ENCODE assay signal across 1 cellular context in the genomic region with DNA sequence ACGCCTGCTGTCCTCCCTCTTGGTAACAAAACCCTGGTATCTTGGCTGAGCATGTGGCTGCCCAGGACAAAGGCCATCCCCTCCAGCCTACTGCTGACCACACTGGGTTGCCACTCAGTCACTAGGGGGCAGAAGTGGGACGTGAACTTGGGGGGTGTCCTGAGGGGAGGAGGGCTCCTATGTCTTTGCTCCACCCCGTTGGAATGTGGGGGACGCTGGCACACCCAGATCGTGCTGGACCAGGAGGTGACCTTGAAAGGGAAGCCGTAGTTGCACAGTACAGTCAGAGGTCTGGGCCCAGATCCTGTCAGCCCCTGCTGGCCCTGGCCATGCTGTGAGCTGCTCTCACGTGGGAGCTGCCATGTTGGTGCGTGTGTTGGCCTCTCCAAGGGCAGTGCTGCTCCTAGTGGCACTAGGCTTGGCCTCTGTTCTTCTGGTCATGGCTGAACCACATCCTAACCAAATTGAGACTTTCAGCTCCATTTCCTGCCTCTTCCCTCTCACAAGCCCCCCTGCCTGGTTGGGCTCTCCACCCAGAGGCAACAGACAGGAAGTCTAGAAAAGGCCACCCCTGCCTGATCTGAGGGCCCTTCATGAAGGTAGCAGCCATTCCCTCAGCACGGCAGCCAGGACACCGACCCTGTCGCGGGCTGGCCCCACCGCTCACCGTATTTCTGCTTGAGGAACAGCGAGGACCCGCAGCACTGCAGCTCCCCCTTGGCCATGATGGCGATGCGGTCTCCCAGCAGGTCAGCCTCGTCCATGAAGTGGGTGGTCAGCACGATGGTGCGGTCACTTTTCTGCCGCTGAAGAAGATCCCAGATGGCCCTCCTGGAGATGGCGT.
TF ChIP-seq lines count a peak whose summit lies in the region.

No MANE protein-coding gene starts in this region.

TF ChIP-seq in HepG2, 621 proteins besides CTCF, POLR2A, EP300 and RAD21:
- TF ChIP-seq DMAP1 (CRISPR knock-in tag; IDR thresholded peaks at IDR 0.05) (0 out of 2 replicates have a peak, but pooled peaks have one; percentile 36), CENPX (CRISPR knock-in tag; IDR thresholded peaks at IDR 0.05) (no peak), ASH2L (IDR thresholded peaks at IDR 0.05; ENCODE audit: insufficient read length, low read depth, low read length) (no peak), STAG1 (CRISPR knock-in tag; IDR thresholded peaks at IDR 0.05) (peak; percentile 52), MTA1 (CRISPR knock-in tag; IDR thresholded peaks at IDR 0.05; ENCODE audit: borderline replicate concordance) (peak; percentile 35; the same call in 1 of the 2 replicates), ZNF644 (CRISPR knock-in tag; IDR thresholded peaks at IDR 0.05; ENCODE audit: low read depth) (0 out of 2 replicates have a peak, but pooled peaks have one; percentile 52), ESRRA (CRISPR knock-in tag; IDR thresholded peaks at IDR 0.05; ENCODE audit: low read depth) (0 out of 2 replicates have a peak, but pooled peaks have one; percentile 39), ZFY (CRISPR knock-in tag; IDR thresholded peaks at IDR 0.05) (peak; percentile 30; the same call in 1 of the 2 replicates), ZNF724P (CRISPR knock-in tag; IDR thresholded peaks at IDR 0.05; ENCODE audit: borderline replicate concordance) (no peak), SOX6 (IDR thresholded peaks at IDR 0.05) (no peak), SOX6 (CRISPR knock-in tag; IDR thresholded peaks at IDR 0.05) (0 out of 2 replicates have a peak, but pooled peaks have one; percentile 25), KDM5B (CRISPR knock-in tag; IDR thresholded peaks at IDR 0.05; ENCODE audit: borderline replicate concordance) (0 out of 2 replicates have a peak, but pooled peaks have one; percentile 31), SMC3 (IDR thresholded peaks at IDR 0.05; ENCODE audit: low read length) (0 out of 2 replicates have a peak, but pooled peaks have one; percentile 21), ZNF263 (CRISPR knock-in tag; IDR thresholded peaks at IDR 0.05) (0 out of 2 replicates have a peak, but pooled peaks have one; percentile 47), HNF4A (CRISPR knock-in tag; IDR thresholded peaks at IDR 0.05) (0 out of 2 replicates have a peak, but pooled peaks have one; percentile 21), SALL1 (CRISPR knock-in tag; IDR thresholded peaks at IDR 0.05) (peak; percentile 22; the same call in 1 of the 2 replicates), MYC (CRISPR knock-in tag; IDR thresholded peaks at IDR 0.05; ENCODE audit: borderline replicate concordance) (peak; percentile 48; the same call in 1 of the 2 replicates), MAZ (IDR thresholded peaks at IDR 0.05; ENCODE audit: borderline replicate concordance, low read depth, low read length) (0 out of 2 replicates have a peak, but pooled peaks have one; percentile 17), MAZ (CRISPR knock-in tag; IDR thresholded peaks at IDR 0.05; ENCODE audit: low read depth) (no peak; the same call in 1 of the 2 replicates), MXI1 (IDR thresholded peaks at IDR 0.05; ENCODE audit: borderline replicate concordance, low read depth, low read length) (0 out of 3 replicates have a peak, but pooled peaks have one; percentile 21), SAP130 (CRISPR knock-in tag; IDR thresholded peaks at IDR 0.05; ENCODE audit: low read depth) (peak; percentile 43; the same call in 1 of the 2 replicates), TEAD3 (CRISPR knock-in tag; optimal IDR thresholded peaks at IDR 0.05; ENCODE audit: borderline replicate concordance) (peak; percentile 69), SMAD1 (CRISPR knock-in tag; IDR thresholded peaks at IDR 0.05; ENCODE audit: borderline replicate concordance, low read depth) (no peak), ZFX (CRISPR knock-in tag; IDR thresholded peaks at IDR 0.05; ENCODE audit: low read depth) (peak; percentile 52)
- TF ChIP-seq, protein P1, sequence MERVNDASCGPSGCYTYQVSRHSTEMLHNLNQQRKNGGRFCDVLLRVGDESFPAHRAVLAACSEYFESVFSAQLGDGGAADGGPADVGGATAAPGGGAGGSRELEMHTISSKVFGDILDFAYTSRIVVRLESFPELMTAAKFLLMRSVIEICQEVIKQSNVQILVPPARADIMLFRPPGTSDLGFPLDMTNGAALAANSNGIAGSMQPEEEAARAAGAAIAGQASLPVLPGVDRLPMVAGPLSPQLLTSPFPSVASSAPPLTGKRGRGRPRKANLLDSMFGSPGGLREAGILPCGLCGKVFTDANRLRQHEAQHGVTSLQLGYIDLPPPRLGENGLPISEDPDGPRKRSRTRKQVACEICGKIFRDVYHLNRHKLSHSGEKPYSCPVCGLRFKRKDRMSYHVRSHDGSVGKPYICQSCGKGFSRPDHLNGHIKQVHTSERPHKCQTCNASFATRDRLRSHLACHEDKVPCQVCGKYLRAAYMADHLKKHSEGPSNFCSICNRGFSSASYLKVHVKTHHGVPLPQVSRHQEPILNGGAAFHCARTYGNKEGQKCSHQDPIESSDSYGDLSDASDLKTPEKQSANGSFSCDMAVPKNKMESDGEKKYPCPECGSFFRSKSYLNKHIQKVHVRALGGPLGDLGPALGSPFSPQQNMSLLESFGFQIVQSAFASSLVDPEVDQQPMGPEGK (CRISPR knock-in tag; IDR thresholded peaks at IDR 0.05): peak; percentile 64; the same call in 1 of the 2 replicates
- TF ChIP-seq, protein P2, sequence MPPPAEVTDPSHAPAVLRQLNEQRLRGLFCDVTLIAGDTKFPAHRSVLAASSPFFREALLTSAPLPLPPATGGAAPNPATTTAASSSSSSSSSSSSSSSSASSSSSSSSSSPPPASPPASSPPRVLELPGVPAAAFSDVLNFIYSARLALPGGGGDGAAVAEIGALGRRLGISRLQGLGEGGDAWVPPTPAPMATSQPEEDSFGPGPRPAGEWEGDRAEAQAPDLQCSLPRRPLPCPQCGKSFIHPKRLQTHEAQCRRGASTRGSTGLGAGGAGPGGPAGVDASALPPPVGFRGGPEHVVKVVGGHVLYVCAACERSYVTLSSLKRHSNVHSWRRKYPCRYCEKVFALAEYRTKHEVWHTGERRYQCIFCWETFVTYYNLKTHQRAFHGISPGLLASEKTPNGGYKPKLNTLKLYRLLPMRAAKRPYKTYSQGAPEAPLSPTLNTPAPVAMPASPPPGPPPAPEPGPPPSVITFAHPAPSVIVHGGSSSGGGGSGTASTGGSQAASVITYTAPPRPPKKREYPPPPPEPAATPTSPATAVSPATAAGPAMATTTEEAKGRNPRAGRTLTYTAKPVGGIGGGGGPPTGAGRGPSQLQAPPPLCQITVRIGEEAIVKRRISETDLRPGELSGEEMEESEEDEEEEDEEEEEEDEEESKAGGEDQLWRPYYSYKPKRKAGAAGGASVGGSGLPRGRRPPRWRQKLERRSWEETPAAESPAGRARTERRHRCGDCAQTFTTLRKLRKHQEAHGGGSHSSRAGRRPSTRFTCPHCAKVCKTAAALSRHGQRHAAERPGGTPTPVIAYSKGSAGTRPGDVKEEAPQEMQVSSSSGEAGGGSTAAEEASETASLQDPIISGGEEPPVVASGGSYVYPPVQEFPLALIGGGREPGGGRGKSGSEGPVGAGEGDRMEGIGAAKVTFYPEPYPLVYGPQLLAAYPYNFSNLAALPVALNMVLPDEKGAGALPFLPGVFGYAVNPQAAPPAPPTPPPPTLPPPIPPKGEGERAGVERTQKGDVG (CRISPR knock-in tag; IDR thresholded peaks at IDR 0.05; ENCODE audit: borderline replicate concordance): no peak
- TF ChIP-seq, protein P3, sequence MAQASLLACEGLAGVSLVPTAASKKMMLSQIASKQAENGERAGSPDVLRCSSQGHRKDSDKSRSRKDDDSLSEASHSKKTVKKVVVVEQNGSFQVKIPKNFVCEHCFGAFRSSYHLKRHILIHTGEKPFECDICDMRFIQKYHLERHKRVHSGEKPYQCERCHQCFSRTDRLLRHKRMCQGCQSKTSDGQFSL (CRISPR knock-in tag; IDR thresholded peaks at IDR 0.05): peak; percentile 77
- TF ChIP-seq, protein P4, sequence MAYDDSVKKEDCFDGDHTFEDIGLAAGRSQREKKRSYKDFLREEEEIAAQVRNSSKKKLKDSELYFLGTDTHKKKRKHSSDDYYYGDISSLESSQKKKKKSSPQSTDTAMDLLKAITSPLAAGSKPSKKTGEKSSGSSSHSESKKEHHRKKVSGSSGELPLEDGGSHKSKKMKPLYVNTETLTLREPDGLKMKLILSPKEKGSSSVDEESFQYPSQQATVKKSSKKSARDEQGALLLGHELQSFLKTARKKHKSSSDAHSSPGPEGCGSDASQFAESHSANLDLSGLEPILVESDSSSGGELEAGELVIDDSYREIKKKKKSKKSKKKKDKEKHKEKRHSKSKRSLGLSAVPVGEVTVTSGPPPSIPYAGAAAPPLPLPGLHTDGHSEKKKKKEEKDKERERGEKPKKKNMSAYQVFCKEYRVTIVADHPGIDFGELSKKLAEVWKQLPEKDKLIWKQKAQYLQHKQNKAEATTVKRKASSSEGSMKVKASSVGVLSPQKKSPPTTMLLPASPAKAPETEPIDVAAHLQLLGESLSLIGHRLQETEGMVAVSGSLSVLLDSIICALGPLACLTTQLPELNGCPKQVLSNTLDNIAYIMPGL (CRISPR knock-in tag; IDR thresholded peaks at IDR 0.05; ENCODE audit: borderline replicate concordance in 1 of 2, low read depth in 1 of 2): 0 out of 4 replicates have a peak, but pooled peaks of 1 of the 2 experiments have one; percentile 35
- TF ChIP-seq, protein P5, sequence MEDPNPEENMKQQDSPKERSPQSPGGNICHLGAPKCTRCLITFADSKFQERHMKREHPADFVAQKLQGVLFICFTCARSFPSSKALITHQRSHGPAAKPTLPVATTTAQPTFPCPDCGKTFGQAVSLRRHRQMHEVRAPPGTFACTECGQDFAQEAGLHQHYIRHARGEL (CRISPR knock-in tag; IDR thresholded peaks at IDR 0.05): no peak
- TF ChIP-seq, protein P6, sequence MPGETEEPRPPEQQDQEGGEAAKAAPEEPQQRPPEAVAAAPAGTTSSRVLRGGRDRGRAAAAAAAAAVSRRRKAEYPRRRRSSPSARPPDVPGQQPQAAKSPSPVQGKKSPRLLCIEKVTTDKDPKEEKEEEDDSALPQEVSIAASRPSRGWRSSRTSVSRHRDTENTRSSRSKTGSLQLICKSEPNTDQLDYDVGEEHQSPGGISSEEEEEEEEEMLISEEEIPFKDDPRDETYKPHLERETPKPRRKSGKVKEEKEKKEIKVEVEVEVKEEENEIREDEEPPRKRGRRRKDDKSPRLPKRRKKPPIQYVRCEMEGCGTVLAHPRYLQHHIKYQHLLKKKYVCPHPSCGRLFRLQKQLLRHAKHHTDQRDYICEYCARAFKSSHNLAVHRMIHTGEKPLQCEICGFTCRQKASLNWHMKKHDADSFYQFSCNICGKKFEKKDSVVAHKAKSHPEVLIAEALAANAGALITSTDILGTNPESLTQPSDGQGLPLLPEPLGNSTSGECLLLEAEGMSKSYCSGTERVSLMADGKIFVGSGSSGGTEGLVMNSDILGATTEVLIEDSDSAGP (CRISPR knock-in tag; IDR thresholded peaks at IDR 0.05; ENCODE audit: borderline replicate concordance): 0 out of 2 replicates have a peak, but pooled peaks have one; percentile 26
- TF ChIP-seq, protein P7, sequence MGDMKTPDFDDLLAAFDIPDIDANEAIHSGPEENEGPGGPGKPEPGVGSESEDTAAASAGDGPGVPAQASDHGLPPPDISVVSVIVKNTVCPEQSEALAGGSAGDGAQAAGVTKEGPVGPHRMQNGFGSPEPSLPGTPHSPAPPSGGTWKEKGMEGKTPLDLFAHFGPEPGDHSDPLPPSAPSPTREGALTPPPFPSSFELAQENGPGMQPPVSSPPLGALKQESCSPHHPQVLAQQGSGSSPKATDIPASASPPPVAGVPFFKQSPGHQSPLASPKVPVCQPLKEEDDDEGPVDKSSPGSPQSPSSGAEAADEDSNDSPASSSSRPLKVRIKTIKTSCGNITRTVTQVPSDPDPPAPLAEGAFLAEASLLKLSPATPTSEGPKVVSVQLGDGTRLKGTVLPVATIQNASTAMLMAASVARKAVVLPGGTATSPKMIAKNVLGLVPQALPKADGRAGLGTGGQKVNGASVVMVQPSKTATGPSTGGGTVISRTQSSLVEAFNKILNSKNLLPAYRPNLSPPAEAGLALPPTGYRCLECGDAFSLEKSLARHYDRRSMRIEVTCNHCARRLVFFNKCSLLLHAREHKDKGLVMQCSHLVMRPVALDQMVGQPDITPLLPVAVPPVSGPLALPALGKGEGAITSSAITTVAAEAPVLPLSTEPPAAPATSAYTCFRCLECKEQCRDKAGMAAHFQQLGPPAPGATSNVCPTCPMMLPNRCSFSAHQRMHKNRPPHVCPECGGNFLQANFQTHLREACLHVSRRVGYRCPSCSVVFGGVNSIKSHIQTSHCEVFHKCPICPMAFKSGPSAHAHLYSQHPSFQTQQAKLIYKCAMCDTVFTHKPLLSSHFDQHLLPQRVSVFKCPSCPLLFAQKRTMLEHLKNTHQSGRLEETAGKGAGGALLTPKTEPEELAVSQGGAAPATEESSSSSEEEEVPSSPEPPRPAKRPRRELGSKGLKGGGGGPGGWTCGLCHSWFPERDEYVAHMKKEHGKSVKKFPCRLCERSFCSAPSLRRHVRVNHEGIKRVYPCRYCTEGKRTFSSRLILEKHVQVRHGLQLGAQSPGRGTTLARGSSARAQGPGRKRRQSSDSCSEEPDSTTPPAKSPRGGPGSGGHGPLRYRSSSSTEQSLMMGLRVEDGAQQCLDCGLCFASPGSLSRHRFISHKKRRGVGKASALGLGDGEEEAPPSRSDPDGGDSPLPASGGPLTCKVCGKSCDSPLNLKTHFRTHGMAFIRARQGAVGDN (CRISPR knock-in tag; IDR thresholded peaks at IDR 0.05): peak; percentile 55
TF ChIP-seq in HepG2: peak in this region for 23.
